21 cellular contexts compared by ENCODE assay signal in the genomic region with DNA sequence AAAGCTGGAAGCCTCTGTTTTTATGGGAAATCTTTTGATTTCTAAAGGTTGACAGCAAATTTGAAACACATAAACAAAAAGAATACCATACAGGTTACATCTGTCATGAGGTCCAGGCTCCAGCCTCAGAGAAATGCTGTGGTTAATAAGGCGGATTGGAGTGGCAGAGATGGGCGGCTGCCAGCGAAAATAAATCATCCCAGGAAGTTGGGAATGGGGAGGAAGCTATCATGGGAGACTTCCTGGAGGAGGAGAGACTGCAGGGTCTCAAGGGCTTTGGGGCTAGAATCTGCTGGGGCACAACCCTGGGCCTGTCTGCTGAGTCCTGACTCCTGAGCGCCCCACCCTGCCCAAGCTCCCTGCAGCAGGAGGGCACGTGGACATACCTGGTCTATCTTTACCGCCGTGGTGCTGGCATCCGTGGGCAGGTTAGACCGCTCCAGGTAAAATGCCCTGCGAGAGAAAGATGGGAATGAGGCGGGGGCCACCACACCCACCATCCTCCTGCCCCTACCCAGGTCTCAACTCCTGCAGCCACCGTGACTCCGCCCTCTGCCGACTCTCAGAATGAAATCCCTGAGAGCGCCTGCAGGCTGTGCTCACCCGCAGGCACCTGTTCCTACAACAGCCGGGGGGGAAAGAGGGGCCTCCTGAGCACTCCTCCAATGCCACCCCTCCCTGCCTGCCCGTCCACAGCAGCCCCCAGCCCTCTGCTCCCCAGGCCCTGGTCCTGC.
A peak's percentile ranks its signal among the peaks of the same experiment; 100 is the strongest.
DNase-seq lines count a peak whose midpoint lies in the region; ATAC-seq and TF ChIP-seq lines count a peak whose summit lies in the region.
"Had no signal": no experiment of that assay in that cellular context is flagged by ENCODE, and none has a peak within 500 bp of the region (broad histone marks: within the 10 kb centered on the region; RNA-seq: fewer than 3 reads in every experiment).

No MANE protein-coding gene starts in this region.

- peaks cover 0 to 92% (median 0%) of the 10 kb centered on the region in 11 experiments; a peak in 6 of 22 replicates for H4K20me1 ChIP-seq in BLaER1 treated with 17β-estradiol and CSF1 and Interleukin-3, amounts not matched to agents 10 nM and 100 nM
- no peaks in the 10 kb centered on the region for H4K20me1 ChIP-seq in HCT116 (ENCODE audit: insufficient read depth)

- TF ChIP-seq CTCF in HCT116 (IDR thresholded peaks at IDR 0.05 in 2 of 3, conservative IDR thresholded peaks at IDR 0.05 in 1 of 3; ENCODE audit: borderline replicate concordance in 1 of 3, insufficient read depth in 1 of 3, low read depth in 2 of 3, low read length in 2 of 3) = no peak
- no peak for TF ChIP-seq CTCF in WTC11 (IDR thresholded peaks at IDR 0.05)
- no peak for TF ChIP-seq CTCF in lower lobe of right lung (IDR thresholded peaks at IDR 0.05)
- TF ChIP-seq CTCF in osteocyte (IDR thresholded peaks at IDR 0.05) = no peak

- no peaks in the 10 kb centered on the region for H3K27me3 Mint-ChIP-seq in WTC11 (ENCODE audit: low read depth)
- H3K27me3 Mint-ChIP-seq in osteocyte (ENCODE audit: unreplicated experiment) = no peaks in the 10 kb centered on the region
- H3K27me3 Mint-ChIP-seq: activated CD4-positive, alpha-beta T cell treated with anti-CD3 and anti-CD28 coated beads, Interleukin-2, amount 10 ng/mL, durations not matched to agents 7 days and 5 days had no signal

- TF ChIP-seq POLR2A in HCT116 (IDR thresholded peaks at IDR 0.05; ENCODE audit: borderline replicate concordance, extremely low read depth, insufficient read depth, insufficient read length) = no peak

- no peak overlapping the region for H3K4me3 ChIP-seq in BLaER1 treated with 17β-estradiol and CSF1 and Interleukin-3, amounts not matched to agents 10 nM and 100 nM
- H3K4me3 ChIP-seq in HCT116 (replicated peaks in 1 of 2; ENCODE audit: low read depth in 1 of 2, low read length in 2 of 2) (no peak overlapping the region), lower lobe of right lung (no peak overlapping the region)
- H3K4me3 ChIP-seq: dorsolateral prefrontal cortex, mucosa of descending colon, transverse colon had no signal

- H3K4me1 Mint-ChIP-seq in WTC11 (peaks cover 3% of the 10 kb centered on the region; the same call in 1 of the 2 replicates), osteocyte (ENCODE audit: unreplicated experiment) (no peaks in the 10 kb centered on the region)

- peak overlapping the region in 5 of 11 experiments; percentile 13 to 83 (median 78); a peak in 9 of 22 replicates for H3K9ac ChIP-seq in BLaER1 treated with 17β-estradiol and CSF1 and Interleukin-3, amounts not matched to agents 10 nM and 100 nM
- H3K9ac ChIP-seq in HCT116 (ENCODE audit: low read length) = no peak overlapping the region

- H3K36me3 Mint-ChIP-seq in WTC11 (no peaks in the 10 kb centered on the region), osteocyte (ENCODE audit: unreplicated experiment) (peaks cover 8% of the 10 kb centered on the region)

- no peaks in the 10 kb centered on the region for H3K27me3 ChIP-seq in BLaER1 treated with 17β-estradiol and CSF1 and Interleukin-3, amounts not matched to agents 10 nM and 100 nM
- H3K27me3 ChIP-seq in HCT116 (ENCODE audit: insufficient read depth, low read length) (no peaks in the 10 kb centered on the region), lower lobe of right lung (ENCODE audit: low read depth) (no peaks in the 10 kb centered on the region)
- H3K27me3 ChIP-seq: dorsolateral prefrontal cortex, transverse colon had no signal

- ATAC-seq in HCT116 (peak; percentile 58; the same call in 1 of the 2 replicates), WTC11 (peak; percentile 84), lower lobe of right lung (no peak)
- ATAC-seq: left lobe of liver, mucosa of descending colon had no signal

- H3K36me3 ChIP-seq in BLaER1 treated with 17β-estradiol and CSF1 and Interleukin-3, amounts not matched to agents 10 nM and 100 nM = peaks cover 0 to 90% (median 28%) of the 10 kb centered on the region in 11 experiments; a peak in 13 of 22 replicates
- H3K36me3 ChIP-seq in HCT116 (ENCODE audit: control insufficient read depth in 1 of 2, insufficient read depth in 2 of 2, low read length in 2 of 2) (no peaks in the 10 kb centered on the region), lower lobe of right lung (peaks cover 91% of the 10 kb centered on the region)

- RAD21 ChIA-PET in HCT116 (lab: Charles Lee; ENCODE audit: low non-redundant PET in 1 of 2, low total read pairs in 2 of 2, uncharacterized antibody in 2 of 2, unreplicated experiment in 2 of 2) = no interaction called here

- H3K9me2 ChIP-seq in HCT116 (ENCODE audit: insufficient read depth) = no peaks in the 10 kb centered on the region

- TF ChIP-seq RAD21 in HCT116 (IDR thresholded peaks at IDR 0.05; ENCODE audit: low read depth) = no peak

- DNase-seq in HCT116 (ENCODE audit: low read depth, low spot score) = no peak
- DNase-seq in WTC11 (ENCODE audit: low spot score) = peak; percentile 65
- peak; percentile 28 for DNase-seq in lower lobe of right lung
- no peak for DNase-seq in AML-193 (lab: John Stamatoyannopoulos, UW)
- DNase-seq in NCI-H1930 (lab: John Stamatoyannopoulos, UW) = no peak
- no peak for DNase-seq in osteocyte (ENCODE audit: extremely low spot score, unreplicated experiment)
- no peak for DNase-seq in T-helper 1 cell
- DNase-seq: activated CD4-positive, alpha-beta T cell treated with anti-CD3 and anti-CD28 coated beads, Interleukin-2, amount 10 ng/mL, durations not matched to agents 7 days and 5 days; activated gamma-delta T cell; amniotic stem cell; DMS79 treated with DMSO at 0.1 percent for 48 hours; dorsolateral prefrontal cortex; erythroblast; foreskin melanocyte; NK-92 treated with Interleukin-12 subunit alpha and Interleukin-12 subunit beta, amount 100 ng/mL, for 24 hours; RPMI8226; stimulated activated naive CD4-positive, alpha-beta T cell; transverse colon had no signal

- H2AFZ ChIP-seq in HCT116 (ENCODE audit: low read depth, low read length, poor library complexity, severe bottlenecking) = no peak overlapping the region

- peaks cover 71 to 86% (median 82%) of the 10 kb centered on the region in 10 experiments for H3K4me1 ChIP-seq in BLaER1 treated with 17β-estradiol and CSF1 and Interleukin-3, amounts not matched to agents 10 nM and 100 nM
- no peaks in the 10 kb centered on the region for H3K4me1 ChIP-seq in HCT116 (ENCODE audit: control insufficient read depth in 1 of 2, insufficient read depth in 2 of 2, low read length in 2 of 2)
- H3K4me1 ChIP-seq in lower lobe of right lung = no peaks in the 10 kb centered on the region
- H3K4me1 ChIP-seq: transverse colon had no signal

- no peaks in the 10 kb centered on the region for H3K9me3 ChIP-seq in BLaER1 treated with 17β-estradiol and CSF1 and Interleukin-3, amounts not matched to agents 10 nM and 100 nM (replicated peaks in 1 of 11)
- H3K9me3 ChIP-seq in HCT116 (ENCODE audit: control insufficient read depth in 1 of 2, insufficient read depth in 1 of 2, low read depth in 1 of 2, low read length in 2 of 2) (no peaks in the 10 kb centered on the region), lower lobe of right lung (no peaks in the 10 kb centered on the region)
- H3K9me3 ChIP-seq: mucosa of descending colon, transverse colon had no signal

- CTCF ChIA-PET in HCT116 (lab: Charles Lee) = interaction anchor here (2.2 kb wide), 1 partner anchor 10 kb away, joined by 11 read pairs; no protein-coding TSS in a partner anchor
- CTCF ChIA-PET in WTC11 (lab: Charles Lee) = interaction anchor here (0.6 to 2.1 kb wide), 3 partner anchors 10 to 274 kb away, joined by 3 to 20 read pairs (median 6); no protein-coding TSS in a partner anchor

- POLR2A ChIA-PET in HCT116 (lab: Charles Lee) = no interaction called here
- POLR2A ChIA-PET in WTC11 (lab: Charles Lee) = interaction anchor here (0.6 kb wide), 1 partner anchor 196 kb away, joined by 4 read pairs; no protein-coding TSS in a partner anchor

- H3K9me3 Mint-ChIP-seq in WTC11 (no peaks in the 10 kb centered on the region), osteocyte (ENCODE audit: unreplicated experiment) (no peaks in the 10 kb centered on the region)
- H3K9me3 Mint-ChIP-seq: activated CD4-positive, alpha-beta T cell treated with anti-CD3 and anti-CD28 coated beads, Interleukin-2, amount 10 ng/mL, durations not matched to agents 7 days and 5 days had no signal

- H3K27ac ChIP-seq in BLaER1 treated with 17β-estradiol and CSF1 and Interleukin-3, amounts not matched to agents 10 nM and 100 nM = peak overlapping the region in 7 of 11 experiments; percentile 28 to 92 (median 89); a peak in 11 of 22 replicates
- H3K27ac ChIP-seq in HCT116 (ENCODE audit: low read depth, low read length) = no peak overlapping the region
- no peak overlapping the region for H3K27ac ChIP-seq in lower lobe of right lung
- H3K27ac ChIP-seq: transverse colon had no signal

- H3K79me2 ChIP-seq in HCT116 (ENCODE audit: insufficient read depth, low read length) = no peaks in the 10 kb centered on the region

- intact Hi-C loops in HCT116 (cut with micrococcal nuclease) = no loop called here
- intact Hi-C loops in lower lobe of right lung (cut with DNase I) = no loop called here

- no peak overlapping the region for H3K4me3 Mint-ChIP-seq in WTC11
- H3K4me3 Mint-ChIP-seq in osteocyte (ENCODE audit: unreplicated experiment) = no peak overlapping the region
- H3K4me3 Mint-ChIP-seq: activated CD4-positive, alpha-beta T cell treated with anti-CD3 and anti-CD28 coated beads, Interleukin-2, amount 10 ng/mL, durations not matched to agents 7 days and 5 days had no signal

- no TSS peak for BruUV-seq in HCT116 (replicated peaks; lab: Mats Ljungman, UMichigan)

- H3K27ac Mint-ChIP-seq in WTC11 (no peak overlapping the region), osteocyte (ENCODE audit: unreplicated experiment) (no peak overlapping the region)
- H3K27ac Mint-ChIP-seq: activated CD4-positive, alpha-beta T cell treated with anti-CD3 and anti-CD28 coated beads, Interleukin-2, amount 10 ng/mL, durations not matched to agents 7 days and 5 days had no signal

- H3K4me2 ChIP-seq in BLaER1 treated with 17β-estradiol and CSF1 and Interleukin-3, amounts not matched to agents 10 nM and 100 nM = peak overlapping the region; percentile 73 to 95 (median 88); a peak in 21 of 22 replicates
- H3K4me2 ChIP-seq in HCT116 (ENCODE audit: low read length) = no peak overlapping the region

TF ChIP-seq in HCT116, 20 proteins besides CTCF, POLR2A, EP300 and RAD21 (continues in another document):
- TF ChIP-seq ZNF274 (IDR thresholded peaks at IDR 0.05; ENCODE audit: low read depth, low read length) (no peak), POLR2AphosphoS5 (IDR thresholded peaks at IDR 0.05; ENCODE audit: low read depth, low read length) (no peak), JUND (IDR thresholded peaks at IDR 0.05) (no peak)

TF ChIP-seq in WTC11, 78 proteins besides CTCF, POLR2A, EP300 and RAD21:
- TF ChIP-seq, protein P1, sequence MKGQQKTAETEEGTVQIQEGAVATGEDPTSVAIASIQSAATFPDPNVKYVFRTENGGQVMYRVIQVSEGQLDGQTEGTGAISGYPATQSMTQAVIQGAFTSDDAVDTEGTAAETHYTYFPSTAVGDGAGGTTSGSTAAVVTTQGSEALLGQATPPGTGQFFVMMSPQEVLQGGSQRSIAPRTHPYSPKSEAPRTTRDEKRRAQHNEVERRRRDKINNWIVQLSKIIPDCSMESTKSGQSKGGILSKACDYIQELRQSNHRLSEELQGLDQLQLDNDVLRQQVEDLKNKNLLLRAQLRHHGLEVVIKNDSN (CRISPR knock-in tag; IDR thresholded peaks at IDR 0.05) = no peak
TF ChIP-seq in WTC11: peak in this region for 0.

Comparison
In these comparisons a context has a peak if more than half of its experiments do, and no peak if none do; other contexts are left out.
1. H3K27ac ChIP-seq: peak in BLaER1 treated with 17β-estradiol and CSF1 and Interleukin-3, amounts not matched to agents 10 nM and 100 nM (7 of 11); none in HCT116 (single experiment) and lower lobe of right lung (single experiment).
2. ATAC-seq: peak in HCT116 (single experiment) and WTC11 (single experiment); none in lower lobe of right lung (0 of 2).
3. DNase-seq: peak in WTC11 (single experiment) and lower lobe of right lung (single experiment); none in HCT116 (single experiment), AML-193 (0 of 2), NCI-H1930 (0 of 2), osteocyte (single experiment) and T-helper 1 cell (0 of 5).